In the genomic region with DNA sequence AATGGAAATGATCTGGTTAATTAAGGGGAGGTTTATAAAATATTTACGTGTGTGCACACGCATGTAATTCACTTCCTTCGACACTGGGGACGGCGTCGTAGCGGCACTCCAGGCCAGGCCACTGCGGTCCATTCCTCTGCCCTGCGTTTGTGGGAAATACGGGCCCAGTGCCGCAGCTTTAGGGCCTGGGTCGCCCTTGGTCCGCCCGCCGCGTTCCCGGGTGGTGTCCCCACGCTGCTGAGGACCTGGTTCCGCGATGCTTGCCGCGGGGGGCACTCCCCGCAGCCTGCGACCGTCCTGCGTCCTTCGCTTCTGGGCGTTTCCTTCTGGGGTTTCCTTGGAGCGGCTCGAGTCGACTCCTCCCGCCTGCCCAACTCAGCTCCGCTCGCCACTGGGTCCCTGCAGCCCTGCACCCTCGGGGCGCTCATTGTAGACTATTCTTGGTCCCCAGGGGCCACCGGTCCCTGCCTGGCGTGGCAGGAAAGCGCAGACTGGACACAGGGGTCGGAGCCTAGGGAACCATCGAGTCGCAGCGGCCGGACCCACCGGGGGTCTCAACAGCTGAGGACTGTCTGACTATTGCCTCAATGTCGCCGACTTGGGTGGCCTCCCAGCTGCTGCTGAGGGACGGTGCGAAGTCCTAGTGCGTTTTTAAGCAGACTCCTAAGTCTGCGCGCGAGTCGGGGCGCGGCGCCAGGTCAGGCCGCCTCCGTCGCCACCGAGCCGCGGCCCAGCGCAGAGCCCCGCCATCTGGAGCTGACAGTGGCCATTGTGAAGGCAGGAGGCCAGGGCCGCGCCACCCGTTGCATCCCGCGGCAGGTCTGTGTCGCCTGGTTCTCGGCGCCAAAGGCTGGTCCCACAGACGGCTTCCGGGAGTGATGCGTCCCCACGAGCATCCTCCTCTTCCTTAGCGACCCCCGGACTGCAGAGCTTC, we compare ENCODE assay signal across 17 cellular contexts. TPM values are rescaled to one million over a fixed set of nuclear protein-coding genes. Genes with fewer than 3 reads are reported as not detected.
A peak's percentile ranks its signal among the peaks of the same experiment; 100 is the strongest.
DNase-seq lines count a peak whose midpoint lies in the region; ATAC-seq and TF ChIP-seq lines count a peak whose summit lies in the region.
"Had no signal": no experiment of that assay in that cellular context is flagged by ENCODE, and none has a peak within 500 bp of the region (broad histone marks: within the 10 kb centered on the region; RNA-seq: fewer than 3 reads in every experiment).

No MANE protein-coding gene starts in this region.

- no peak overlapping the region for H2BK15ac ChIP-seq in mesenchymal stem cell (ENCODE audit: low read depth, poor library complexity, severe bottlenecking)

- no peak overlapping the region for H4K91ac ChIP-seq in mesenchymal stem cell (ENCODE audit: low read length)

- intact Hi-C loops in heart left ventricle (cut with DNase I), result loop anchor here in 1 of 10 donors (10.0 kb wide), 1 partner anchor 836 kb away; a partner anchor contains a TSS
- intact Hi-C loops in cardiac septum (cut with DNase I), result no loop called here

- H2AFZ ChIP-seq in mesenchymal stem cell (ENCODE audit: low read depth, low read length), result no peak overlapping the region

- no peaks in the 10 kb centered on the region for H3K79me1 ChIP-seq in mesenchymal stem cell (replicated peaks; ENCODE audit: low read length, poor library complexity, severe bottlenecking)

- H3K9me3 ChIP-seq in heart left ventricle (no peaks in the 10 kb centered on the region), mesenchymal stem cell (ENCODE audit: control insufficient read depth, low read length) (no peaks in the 10 kb centered on the region)

- H3K4ac ChIP-seq in mesenchymal stem cell (ENCODE audit: low read depth in 1 of 2, low read length in 2 of 2), result no peak overlapping the region

- H3K36me3 ChIP-seq in heart left ventricle (no peaks in the 10 kb centered on the region), mesenchymal stem cell (ENCODE audit: control insufficient read depth in 1 of 2, insufficient read depth in 2 of 2, low read depth in 1 of 2, low read length in 2 of 2) (peaks cover 0 to 5% of the 10 kb centered on the region in 2 experiments)

- H4K8ac ChIP-seq in mesenchymal stem cell (ENCODE audit: low read length), result no peak overlapping the region

- no peak overlapping the region for H2BK5ac ChIP-seq in mesenchymal stem cell (ENCODE audit: low read depth, low read length, poor library complexity, severe bottlenecking)

- no peaks in the 10 kb centered on the region for H3K36me3 Mint-ChIP-seq in chondrocyte (ENCODE audit: low read depth)
- no peaks in the 10 kb centered on the region for H3K36me3 Mint-ChIP-seq in activated T-cell treated with anti-CD3 and anti-CD28 coated beads, Interleukin-2, amount 50 U/mL, for 4 hours (ENCODE audit: insufficient read depth)
- H3K36me3 Mint-ChIP-seq: T-cell had no signal

- no peak for TF ChIP-seq POLR2A in heart left ventricle (IDR thresholded peaks at IDR 0.05)

- H3K4me1 Mint-ChIP-seq in chondrocyte (ENCODE audit: low read depth), result peaks cover 11% of the 10 kb centered on the region
- peaks cover 3% of the 10 kb centered on the region for H3K4me1 Mint-ChIP-seq in activated T-cell treated with anti-CD3 and anti-CD28 coated beads, Interleukin-2, amount 50 U/mL, for 4 hours (ENCODE audit: low read depth)

- H3K23ac ChIP-seq in mesenchymal stem cell (ENCODE audit: low read length in 2 of 2), result no peak overlapping the region

- no peak overlapping the region for H2AK5ac ChIP-seq in mesenchymal stem cell (ENCODE audit: low read length, severe bottlenecking)

- H3K4me3 Mint-ChIP-seq in chondrocyte (ENCODE audit: unreplicated experiment), result peak overlapping the region; percentile 10
- H3K4me3 Mint-ChIP-seq in activated T-cell treated with anti-CD3 and anti-CD28 coated beads, Interleukin-2, amount 50 U/mL, for 4 hours, result no peak overlapping the region
- H3K4me3 Mint-ChIP-seq: activated T-cell treated with anti-CD3 and anti-CD28 coated beads, Interleukin-2, amount 50 U/mL, for 72 hours; effector memory CD8-positive, alpha-beta T cell; T-cell had no signal

- H3K27ac ChIP-seq in heart left ventricle, result no peak overlapping the region
- H3K27ac ChIP-seq in mesenchymal stem cell (ENCODE audit: low read length, poor library complexity, severe bottlenecking), result no peak overlapping the region

- no peak overlapping the region for H2BK120ac ChIP-seq in mesenchymal stem cell (ENCODE audit: low read depth, low read length)

- H3K27ac Mint-ChIP-seq in chondrocyte (ENCODE audit: unreplicated experiment), result no peak overlapping the region
- H3K27ac Mint-ChIP-seq: activated T-cell treated with anti-CD3 and anti-CD28 coated beads, Interleukin-2, amount 50 U/mL, for 72 hours; effector memory CD8-positive, alpha-beta T cell; T-cell had no signal

- no peak for TF ChIP-seq CTCF in heart left ventricle (IDR thresholded peaks at IDR 0.05)
- TF ChIP-seq CTCF in chondrocyte (IDR thresholded peaks at IDR 0.05), result peak; percentile 35

- H3K4me1 ChIP-seq in heart left ventricle (peaks cover 0 to 43% (median 11%) of the 10 kb centered on the region in 12 donors), mesenchymal stem cell (ENCODE audit: control insufficient read depth, insufficient read depth, low read depth, low read length) (peaks cover 7% of the 10 kb centered on the region)

- 2 to 3% (median 2%) methylated on average over 65 to 79 of the region's 79 CpGs for WGBS in heart left ventricle, 4 donors
- 5% methylated on average over 73 of the region's 79 CpGs for WGBS in mesenchymal stem cell

- H3K4me3 ChIP-seq in heart left ventricle (peak overlapping the region in 7 of 12 donors; percentile 2 to 38 (median 15)), mesenchymal stem cell (ENCODE audit: insufficient read depth in 1 of 2, low read depth in 1 of 2, low read length in 2 of 2) (peak overlapping the region in 1 of 2 experiments; percentile 70)
- H3K4me3 ChIP-seq: smooth muscle cell had no signal

- peak overlapping the region; percentile 27 for H3K9ac ChIP-seq in mesenchymal stem cell (ENCODE audit: low read length)

- H3K27me3 ChIP-seq in heart left ventricle (peaks cover 62 to 99% (median 86%) of the 10 kb centered on the region in 9 donors), mesenchymal stem cell (ENCODE audit: control insufficient read depth in 1 of 2, insufficient read depth in 1 of 2, low read length in 2 of 2) (peaks cover 57 to 65% of the 10 kb centered on the region in 2 experiments)

- H3K4me2 ChIP-seq in mesenchymal stem cell (ENCODE audit: low read length, poor library complexity, severe bottlenecking), result no peak overlapping the region
- H3K4me2 ChIP-seq: smooth muscle cell had no signal

- no peak for DNase-seq in heart left ventricle
- no peak for DNase-seq in cardiac septum (ENCODE audit: low spot score)
- no peak for DNase-seq in chondrocyte (ENCODE audit: low spot score)
- DNase-seq in mesenchymal stem cell, result no peak
- DNase-seq in activated T-cell treated with anti-CD3 and anti-CD28 coated beads, Interleukin-2, amount 50 U/mL, for 4 hours, result no peak
- no peak for DNase-seq in Ammon's horn (ENCODE audit: low spot score)
- no peak for DNase-seq in NK-92 (lab: John Stamatoyannopoulos, UW; ENCODE audit: unreplicated experiment)
- DNase-seq: activated CD4-positive, alpha-beta T cell treated with anti-CD3 and anti-CD28 coated beads for 4 hours; activated T-cell treated with anti-CD3 and anti-CD28 coated beads, Interleukin-2, amount 50 U/mL, for 72 hours; anterior cingulate cortex; Calu3; effector memory CD8-positive, alpha-beta T cell; nucleus accumbens; PC-3; T-cell had no signal

- no peak for ATAC-seq in heart left ventricle
- ATAC-seq in activated T-cell treated with anti-CD3 and anti-CD28 coated beads, Interleukin-2, amount 50 U/mL, for 4 hours, result no peak
- ATAC-seq in HG03196 (IDR thresholded peaks at IDR 0.05; ENCODE audit: unreplicated experiment), result no peak
- ATAC-seq: activated T-cell treated with anti-CD3 and anti-CD28 coated beads, Interleukin-2, amount 50 U/mL, for 72 hours; effector memory CD8-positive, alpha-beta T cell; PC-3; T-cell had no signal

- peak overlapping the region in 1 of 2 experiments; percentile 8 for H3K18ac ChIP-seq in mesenchymal stem cell (ENCODE audit: low read depth in 1 of 2, low read length in 2 of 2)

- H3K14ac ChIP-seq in mesenchymal stem cell (ENCODE audit: low read length in 2 of 2), result no peak overlapping the region

- no peaks in the 10 kb centered on the region for H3K9me3 Mint-ChIP-seq in chondrocyte (ENCODE audit: low read depth)
- H3K9me3 Mint-ChIP-seq in activated T-cell treated with anti-CD3 and anti-CD28 coated beads, Interleukin-2, amount 50 U/mL, for 4 hours, result no peaks in the 10 kb centered on the region
- H3K9me3 Mint-ChIP-seq: T-cell had no signal

- peaks cover 60% of the 10 kb centered on the region for H3K27me3 Mint-ChIP-seq in chondrocyte (ENCODE audit: low read depth)
- H3K27me3 Mint-ChIP-seq in activated T-cell treated with anti-CD3 and anti-CD28 coated beads, Interleukin-2, amount 50 U/mL, for 4 hours (ENCODE audit: low read depth), result peaks cover 52% of the 10 kb centered on the region

- no peak overlapping the region for H2BK12ac ChIP-seq in mesenchymal stem cell (ENCODE audit: low read length in 2 of 2)

RNA-seq across cellular contexts. Expression of a gene that starts 4.4 kb away (rescaled TPM):
- total RNA-seq in heart left ventricle (1 to 10 TPM in 2 of 9 donors, under 1 TPM in 6, not detected in 1; 0.15 to 1.5 (median 0.34) TPM), cardiac septum (1.2 TPM), chondrocyte (2.3 to 9.8 TPM (median 2.9 TPM) in 3 replicates)
- polyA plus RNA-seq in heart left ventricle, result under 1 TPM; 0.23 to 0.55 TPM
- polyA plus RNA-seq in mesenchymal stem cell (2013, experiment 1 of 2), result not detected
- polyA plus RNA-seq in mesenchymal stem cell (2013, experiment 2 of 2), result not detected
- total RNA-seq in activated T-cell treated with anti-CD3 and anti-CD28 coated beads, Interleukin-2, amount 50 U/mL, for 4 hours, result not detected
- total RNA-seq: activated T-cell treated with anti-CD3 and anti-CD28 coated beads, Interleukin-2, amount 50 U/mL, for 72 hours; Calu3; PC-3; T-cell had no signal
